1 cellular context compared by ENCODE assay signal in the genomic region with DNA sequence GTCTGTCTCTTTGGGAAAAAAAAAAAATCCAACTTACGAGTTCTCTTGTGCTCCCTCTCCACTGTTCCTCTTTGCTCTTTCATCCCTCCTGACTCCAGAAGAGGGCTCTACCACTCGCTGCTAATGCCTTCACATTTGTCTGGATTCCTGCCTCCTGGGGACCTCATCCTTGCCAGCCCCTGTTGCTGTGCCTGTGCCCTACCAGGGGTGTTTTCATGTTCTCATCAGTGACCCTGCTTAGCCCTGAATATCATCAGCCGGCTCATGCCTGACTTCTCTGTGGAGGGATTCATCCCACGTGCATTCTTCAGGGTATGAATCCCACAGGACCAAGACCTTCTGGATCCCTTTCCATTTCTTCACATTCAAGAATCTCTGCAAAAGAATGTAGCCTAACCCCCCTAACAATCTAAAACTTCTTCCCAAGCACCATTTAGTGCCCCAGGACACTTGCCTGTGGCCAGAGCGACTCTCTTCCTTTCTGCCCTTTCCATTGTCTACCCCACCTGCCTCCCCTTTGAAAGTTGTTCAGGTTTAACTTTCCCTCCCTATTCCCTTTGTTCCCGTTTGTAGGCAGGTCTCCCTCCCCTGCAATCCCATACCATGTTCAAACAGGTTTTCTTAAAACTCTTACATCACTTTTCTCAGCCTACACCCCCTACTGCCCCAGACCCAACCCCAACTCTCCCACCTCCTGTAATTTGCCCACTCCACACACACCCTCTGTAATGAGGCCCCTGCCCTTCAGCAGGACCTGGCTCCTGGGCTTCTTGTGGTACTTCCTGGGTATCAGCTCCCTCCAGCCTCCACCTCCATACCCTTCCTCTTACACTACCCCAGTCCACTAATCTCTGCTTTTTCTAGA.
TF ChIP-seq lines count a peak whose summit lies in the region.

No MANE protein-coding gene starts in this region.

TF ChIP-seq in SK-N-SH, 30 proteins besides CTCF, POLR2A, EP300 and RAD21 (continued from another document):
- TF ChIP-seq EZH2phosphoT487 (IDR thresholded peaks at IDR 0.05; ENCODE audit: borderline replicate concordance, low read depth) (no peak), ELF1 (IDR thresholded peaks at IDR 0.05) (no peak), MXI1 (IDR thresholded peaks at IDR 0.05; ENCODE audit: low read depth, low read length) (no peak)
TF ChIP-seq in SK-N-SH: peak in this region for 0.
